In genomic region chr7:113263749-113264148, GRCh38 we compare ENCODE assay signal across 16 cellular contexts.
"Had no signal": no experiment of that assay in that cellular context is flagged by ENCODE, and none has a peak within 500 bp of the region (broad histone marks: within the 10 kb centered on the region; RNA-seq: fewer than 3 reads in every experiment).

No MANE protein-coding gene starts in this region.

- DNase-seq: activated CD4-positive, alpha-beta memory T cell treated with anti-CD3 and anti-CD28 coated beads for 36 hours; activated CD4-positive, alpha-beta T cell treated with anti-CD3 and anti-CD28 coated beads for 36 hours; activated effector memory CD4-positive, alpha-beta T cell treated with anti-CD3 and anti-CD28 coated beads, Interleukin-2, amount 50 U/mL, for 16 hours; activated T-cell treated with anti-CD3 and anti-CD28 coated beads, Interleukin-2, amount 50 U/mL, for 4 hours; dorsolateral prefrontal cortex; endodermal cell; head of caudate nucleus; kidney glomerular epithelial cell; left ventricle myocardium superior; mesenchymal stem cell; natural killer cell; stimulated activated CD4-positive, alpha-beta T cell treated with anti-CD3 and anti-CD28 coated beads, Interleukin-2, amount 100 ng/mL, for 48 hours; WERI-Rb-1 had no signal

- H3K36me3 Mint-ChIP-seq: activated CD4-positive, alpha-beta memory T cell treated with anti-CD3 and anti-CD28 coated beads for 36 hours; natural killer cell; stimulated activated memory B cell treated with anti-CD40 and anti-IgM and Interleukin-4, amounts not matched to agents 10 μg/mL and 1 μg/mL and 100 μg/mL, for 72 hours had no signal

- H3K36me3 ChIP-seq: neutrophil, WERI-Rb-1 had no signal

- H3K4me3 ChIP-seq: dorsolateral prefrontal cortex had no signal

- H3K4me3 Mint-ChIP-seq: activated CD4-positive, alpha-beta memory T cell treated with anti-CD3 and anti-CD28 coated beads for 36 hours; activated CD4-positive, alpha-beta T cell treated with anti-CD3 and anti-CD28 coated beads for 36 hours; activated T-cell treated with anti-CD3 and anti-CD28 coated beads, Interleukin-2, amount 50 U/mL, for 4 hours; endodermal cell; natural killer cell; stimulated activated memory B cell treated with anti-CD40 and anti-IgM and Interleukin-4, amounts not matched to agents 10 μg/mL and 1 μg/mL and 100 μg/mL, for 72 hours had no signal

- H3K27ac Mint-ChIP-seq: activated CD4-positive, alpha-beta memory T cell treated with anti-CD3 and anti-CD28 coated beads for 36 hours; activated CD4-positive, alpha-beta T cell treated with anti-CD3 and anti-CD28 coated beads for 36 hours; activated naive CD4-positive, alpha-beta T cell treated with anti-CD3 and anti-CD28 coated beads, Interleukin-2, amount 50 U/mL, for 72 hours; endodermal cell; natural killer cell; stimulated activated memory B cell treated with anti-CD40 and anti-IgM and Interleukin-4, amounts not matched to agents 10 μg/mL and 1 μg/mL and 100 μg/mL, for 72 hours had no signal

- ATAC-seq: activated CD4-positive, alpha-beta T cell treated with anti-CD3 and anti-CD28 coated beads for 36 hours; activated naive CD4-positive, alpha-beta T cell treated with anti-CD3 and anti-CD28 coated beads, Interleukin-2, amount 50 U/mL, for 72 hours; activated T-cell treated with anti-CD3 and anti-CD28 coated beads, Interleukin-2, amount 50 U/mL, for 4 hours; left ventricle myocardium superior; natural killer cell; stimulated activated memory B cell treated with anti-CD40 and anti-IgM and Interleukin-4, amounts not matched to agents 10 μg/mL and 1 μg/mL and 100 μg/mL, for 72 hours had no signal

- H3K9me3 Mint-ChIP-seq: stimulated activated memory B cell treated with anti-CD40 and anti-IgM and Interleukin-4, amounts not matched to agents 10 μg/mL and 1 μg/mL and 100 μg/mL, for 72 hours had no signal

- H3K27ac ChIP-seq: dorsolateral prefrontal cortex, neutrophil, WERI-Rb-1 had no signal

- H3K4me1 Mint-ChIP-seq: activated CD4-positive, alpha-beta T cell treated with anti-CD3 and anti-CD28 coated beads for 36 hours; endodermal cell; natural killer cell; stimulated activated memory B cell treated with anti-CD40 and anti-IgM and Interleukin-4, amounts not matched to agents 10 μg/mL and 1 μg/mL and 100 μg/mL, for 72 hours had no signal

- H3K27me3 Mint-ChIP-seq: activated CD4-positive, alpha-beta memory T cell treated with anti-CD3 and anti-CD28 coated beads for 36 hours; activated CD4-positive, alpha-beta T cell treated with anti-CD3 and anti-CD28 coated beads for 36 hours had no signal

- H3K27me3 ChIP-seq: dorsolateral prefrontal cortex, neutrophil had no signal
